Comparison of ENCODE assay signal across 10 cellular contexts in the genomic region with DNA sequence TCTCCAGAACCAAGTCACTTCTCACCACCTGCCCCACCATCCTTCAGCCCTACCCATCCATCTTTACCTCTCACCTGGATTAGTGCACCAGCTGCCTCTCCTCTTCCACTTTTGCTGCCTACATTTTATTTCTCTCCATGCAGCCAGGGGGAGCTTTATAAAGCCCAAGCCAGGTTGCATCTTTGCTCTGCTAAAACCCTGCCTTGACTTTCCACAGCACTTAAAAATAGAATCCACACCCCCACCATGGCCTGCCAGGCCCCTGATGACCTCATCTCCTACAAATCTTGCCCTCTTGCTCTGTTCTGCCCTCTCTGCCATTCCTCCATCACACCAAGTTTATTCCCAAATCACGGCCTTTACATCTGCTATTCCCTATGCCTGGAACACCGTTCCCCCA. TPM values are rescaled to one million over a fixed set of nuclear protein-coding genes. Genes with fewer than 3 reads are reported as not detected.
DNase-seq lines count a peak whose midpoint lies in the region; ATAC-seq and TF ChIP-seq lines count a peak whose summit lies in the region.
"Had no signal": no experiment of that assay in that cellular context is flagged by ENCODE, and none has a peak within 500 bp of the region (broad histone marks: within the 10 kb centered on the region; RNA-seq: fewer than 3 reads in every experiment).

No MANE protein-coding gene starts in this region.

- H3K4me3 ChIP-seq in SU-DHL-6 (ENCODE audit: insufficient read depth, low read length, poor library complexity, severe bottlenecking) (no peak overlapping the region), suprapubic skin (no peak overlapping the region)
- H3K4me3 ChIP-seq: dorsolateral prefrontal cortex, ovary had no signal

- ATAC-seq in left ventricle myocardium superior (peak; percentile 47), HG03520 (IDR thresholded peaks at IDR 0.05; ENCODE audit: unreplicated experiment) (no peak)

- 88% methylated on average over 2 of the region's 2 CpGs for WGBS in suprapubic skin

- intact Hi-C loops in left ventricle myocardium superior (cut with micrococcal nuclease) = no loop called here

- H3K4me2 ChIP-seq in SU-DHL-6 (ENCODE audit: low read depth, low read length, poor library complexity, severe bottlenecking) = no peak overlapping the region

- TF ChIP-seq CTCF in GM12874 (IDR thresholded peaks at IDR 0.05; ENCODE audit: insufficient read depth, low read depth, low read length) (0 out of 2 replicates have a peak, but pooled peaks have one; percentile 7), SU-DHL-6 (IDR thresholded peaks at IDR 0.05; ENCODE audit: insufficient read depth, low read length, poor library complexity, severe bottlenecking) (peak; percentile 12), suprapubic skin (IDR thresholded peaks at IDR 0.05) (no peak)

- H3K79me2 ChIP-seq in SU-DHL-6 (ENCODE audit: insufficient read depth, low read length) = no peaks in the 10 kb centered on the region

- H3K4me1 ChIP-seq in suprapubic skin = peaks cover 38% of the 10 kb centered on the region

- H3K36me3 ChIP-seq in SU-DHL-6 (ENCODE audit: low read length) (no peaks in the 10 kb centered on the region), suprapubic skin (peaks cover 18% of the 10 kb centered on the region)
- H3K36me3 ChIP-seq: ovary had no signal

- no peak for TF ChIP-seq POLR2A in suprapubic skin (IDR thresholded peaks at IDR 0.05)

- H3K27ac ChIP-seq in SU-DHL-6 (ENCODE audit: low read depth, low read length) (no peak overlapping the region), suprapubic skin (no peak overlapping the region)
- H3K27ac ChIP-seq: dorsolateral prefrontal cortex, ovary had no signal

- H3K27me3 ChIP-seq in SU-DHL-6 (ENCODE audit: low read length) (no peaks in the 10 kb centered on the region), suprapubic skin (no peaks in the 10 kb centered on the region)
- H3K27me3 ChIP-seq: dorsolateral prefrontal cortex, ovary had no signal

- in situ Hi-C loops in G401 (cut with HindIII; ENCODE audit: low sequenced_read_pairs) = no loop called here

- no peak for TF ChIP-seq EP300 in suprapubic skin (IDR thresholded peaks at IDR 0.05)

- no peaks in the 10 kb centered on the region for H3F3A ChIP-seq in SU-DHL-6 (ENCODE audit: insufficient read depth)

- no peaks in the 10 kb centered on the region for H3K9me3 ChIP-seq in SU-DHL-6 (ENCODE audit: insufficient read depth, low read length)
- no peaks in the 10 kb centered on the region for H3K9me3 ChIP-seq in suprapubic skin
- H3K9me3 ChIP-seq: ovary had no signal

- H3K9me2 ChIP-seq in SU-DHL-6 (replicated peaks; ENCODE audit: insufficient read depth, low read length) = no peaks in the 10 kb centered on the region

- H3K9ac ChIP-seq in SU-DHL-6 (ENCODE audit: low read length) = no peak overlapping the region

- no peaks in the 10 kb centered on the region for H4K20me1 ChIP-seq in SU-DHL-6 (ENCODE audit: low read depth, low read length)

- H2AFZ ChIP-seq in SU-DHL-6 (ENCODE audit: low read depth, low read length, severe bottlenecking) = no peak overlapping the region

- DNase-seq in AG20443 (ENCODE audit: low spot score) (peak; percentile 64), left ventricle myocardium superior (peak; percentile 55), G401 (ENCODE audit: low spot score) (no peak), suprapubic skin (ENCODE audit: low spot score in 2 of 2) (no peak)
- DNase-seq in activated naive CD4-positive, alpha-beta T cell treated with anti-CD3 and anti-CD28 coated beads, Interleukin-2, amount 50 U/mL, for 16 hours = no peak
- DNase-seq: dorsolateral prefrontal cortex had no signal

RNA-seq across cellular contexts. Expression of a gene that starts 1.8 kb away (rescaled TPM):
- 44.9 TPM for total RNA-seq in left ventricle myocardium superior
- total RNA-seq in G401 (2014; rRNA removed; shearing (Covaris generic)) = 19.4 and 20.2 TPM in 2 replicates
- 100 to 1,000 TPM in 2 of 4 donors, 10 to 100 TPM in 2; 55.1 to 227 (median 83.6) TPM for total RNA-seq in suprapubic skin

RNA-seq across cellular contexts. Expression of a gene that starts 17.7 kb away (rescaled TPM):
- total RNA-seq in left ventricle myocardium superior (24.2 TPM), suprapubic skin (1,000 to 10,000 TPM in 3 of 4 donors, 100 to 1,000 TPM in 1; 687 to 2,027 (median 1,088) TPM)
- 28.3 and 35.9 TPM in 2 replicates for total RNA-seq in G401 (2014; rRNA removed; shearing (Covaris generic))

RNA-seq across cellular contexts. Expression of a gene that starts 22.0 kb away (rescaled TPM):
- not detected for total RNA-seq in left ventricle myocardium superior
- total RNA-seq in G401 (2014; rRNA removed; shearing (Covaris generic)) = not detected in 2 replicates
- 10 to 100 TPM; 18.2 to 62.0 (median 46.8) TPM for total RNA-seq in suprapubic skin
- total RNA-seq: ovary had no signal

RNA-seq across cellular contexts. Expression of a gene that starts 28.0 kb away (rescaled TPM):
- total RNA-seq in left ventricle myocardium superior (750 TPM), suprapubic skin (100 to 1,000 TPM; 270 to 579 (median 540) TPM)
- total RNA-seq in G401 (2014; rRNA removed; shearing (Covaris generic)) = 290 and 300 TPM in 2 replicates

RNA-seq across cellular contexts. Expression of a gene that starts 28.3 kb away (rescaled TPM):
- total RNA-seq in left ventricle myocardium superior (2.2 TPM), suprapubic skin (1 to 10 TPM in 1 of 4 donors, not detected in 3; 1.6 TPM)
- total RNA-seq in G401 (2014; rRNA removed; shearing (Covaris generic)) = not detected in 2 replicates

Comparison
In these comparisons a context has a peak if more than half of its experiments do, and no peak if none do; other contexts are left out.
1. DNase-seq: peak in AG20443 (single experiment) and left ventricle myocardium superior (single experiment); none in G401 (single experiment), suprapubic skin (0 of 2) and activated naive CD4-positive, alpha-beta T cell treated with anti-CD3 and anti-CD28 coated beads, Interleukin-2, amount 50 U/mL, for 16 hours (single experiment).
2. CTCF ChIP-seq: peak in GM12874 (single experiment) and SU-DHL-6 (single experiment); none in suprapubic skin (0 of 2).
3. RNA of a gene that starts 17.7 kb away (total RNA-seq): 687 to 2,027 TPM in suprapubic skin; 28.3 to 35.9 TPM in G401 and 24.2 TPM in left ventricle myocardium superior (single experiment); every median in the first group is over 10 times any median in the second.
4. RNA of a gene that starts 22.0 kb away (total RNA-seq): 18.2 to 62.0 TPM in suprapubic skin; not detected in left ventricle myocardium superior (single experiment) and not detected in G401; every median in the first group is over 10 times any median in the second.